In the genomic region with DNA sequence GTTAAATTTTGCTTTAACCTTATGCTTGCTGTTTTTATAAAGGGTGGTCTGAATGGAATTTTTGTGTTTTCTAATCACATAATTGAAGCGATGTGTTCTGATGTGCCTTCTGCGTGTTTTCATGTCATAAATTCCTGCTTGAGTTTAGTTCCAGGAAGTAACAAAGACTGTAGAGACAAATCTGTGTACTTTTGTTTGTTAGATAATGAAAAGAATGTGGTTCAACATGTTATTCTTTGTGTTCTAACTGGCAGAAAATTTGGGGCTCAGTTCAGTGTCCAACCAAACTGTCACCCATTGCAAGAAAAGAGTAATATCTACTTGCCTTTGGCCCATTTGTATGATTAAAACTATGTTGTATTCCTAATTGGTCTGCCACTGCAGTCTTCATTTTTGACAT, we compare ENCODE assay signal across 27 cellular contexts.
DNase-seq lines count a peak whose midpoint lies in the region; ATAC-seq, FAIRE-seq and TF ChIP-seq lines count a peak whose summit lies in the region.
"Had no signal": no experiment of that assay in that cellular context is flagged by ENCODE, and none has a peak within 500 bp of the region (broad histone marks: within the 10 kb centered on the region; RNA-seq: fewer than 3 reads in every experiment).

No MANE protein-coding gene starts in this region.

- H3K4me3 Mint-ChIP-seq in natural killer cell, result peak overlapping the region; percentile 1
- H3K4me3 Mint-ChIP-seq: activated CD4-positive, alpha-beta T cell treated with anti-CD3 and anti-CD28 coated beads, Interleukin-2, amount 10 ng/mL, durations not matched to agents 7 days and 5 days; activated CD8-positive, alpha-beta memory T cell treated with anti-CD3 and anti-CD28 coated beads, Interleukin-2, amount 10 ng/mL, durations not matched to agents 7 days and 5 days; activated naive CD4-positive, alpha-beta T cell treated with anti-CD3 and anti-CD28 coated beads, Interleukin-2, amount 10 ng/mL, durations not matched to agents 7 days and 5 days; activated T-cell treated with anti-CD3 and anti-CD28 coated beads, Interleukin-2, amount 50 U/mL, for 72 hours had no signal

- DNase-seq in SIG-M5 treated with dmso at 0.1 percent for 504 hours (lab: John Stamatoyannopoulos, UW; ENCODE audit: unreplicated experiment) (peak; percentile 27), SIG-M5 (lab: John Stamatoyannopoulos, UW) (no peak), bronchial epithelial cell (ENCODE audit: low read depth) (peak; percentile 11), natural killer cell (no peak), HCEC 1CT (no peak), COR-L47 (lab: John Stamatoyannopoulos, UW) (no peak), GM19238 (ENCODE audit: insufficient read length, low spot score) (no peak), NCI-H1417 treated with DMSO at 0.1 percent for 48 hours (lab: John Stamatoyannopoulos, UW) (no peak)
- DNase-seq: 8988T; activated CD4-positive, alpha-beta T cell treated with anti-CD3 and anti-CD28 coated beads, Interleukin-2, amount 10 ng/mL, durations not matched to agents 7 days and 5 days; activated CD8-positive, alpha-beta memory T cell treated with anti-CD3 and anti-CD28 coated beads, Interleukin-2, amount 10 ng/mL, durations not matched to agents 7 days and 5 days; activated naive CD4-positive, alpha-beta T cell treated with anti-CD3 and anti-CD28 coated beads, Interleukin-2, amount 10 ng/mL, durations not matched to agents 7 days and 5 days; activated T-cell treated with anti-CD3 and anti-CD28 coated beads, Interleukin-2, amount 50 U/mL, for 72 hours; amygdala; cortex of kidney; DND-41; glutamatergic neuron; kidney glomerular epithelial cell; NCI-H1092; NCI-H1930; NCI-H526; SK-N-SH; stimulated activated CD4-positive, alpha-beta T cell treated with anti-CD3 and anti-CD28 coated beads, Interleukin-4, amount 100 ng/mL, for 24 hours; stimulated activated naive CD4-positive, alpha-beta T cell treated with Interleukin-2 at 50 U/mL for 16 hours; thyroid gland had no signal

- peaks cover 0 to 8% of the 10 kb centered on the region in 2 donors for H3K4me1 Mint-ChIP-seq in natural killer cell
- H3K4me1 Mint-ChIP-seq: activated naive CD4-positive, alpha-beta T cell treated with anti-CD3 and anti-CD28 coated beads, Interleukin-2, amount 10 ng/mL, durations not matched to agents 7 days and 5 days had no signal

- H3K27me3 Mint-ChIP-seq in natural killer cell (ENCODE audit: low read depth in 2 of 2), result no peaks in the 10 kb centered on the region
- H3K27me3 Mint-ChIP-seq: activated naive CD4-positive, alpha-beta T cell treated with anti-CD3 and anti-CD28 coated beads, Interleukin-2, amount 10 ng/mL, durations not matched to agents 7 days and 5 days had no signal

- H3K9me3 Mint-ChIP-seq in natural killer cell, result peaks cover 5 to 8% of the 10 kb centered on the region in 2 donors
- H3K9me3 Mint-ChIP-seq: activated CD4-positive, alpha-beta T cell treated with anti-CD3 and anti-CD28 coated beads, Interleukin-2, amount 10 ng/mL, durations not matched to agents 7 days and 5 days had no signal

- FAIRE-seq in bronchial epithelial cell (lab: Jason Lieb, UNC), result no peak

- no peaks in the 10 kb centered on the region for H3K36me3 Mint-ChIP-seq in natural killer cell
- H3K36me3 Mint-ChIP-seq: activated CD8-positive, alpha-beta memory T cell treated with anti-CD3 and anti-CD28 coated beads, Interleukin-2, amount 10 ng/mL, durations not matched to agents 7 days and 5 days; activated naive CD4-positive, alpha-beta T cell treated with anti-CD3 and anti-CD28 coated beads, Interleukin-2, amount 10 ng/mL, durations not matched to agents 7 days and 5 days had no signal

- intact Hi-C loops in natural killer cell (cut with micrococcal nuclease), result no loop called here

- no peaks in the 10 kb centered on the region for H3K36me3 ChIP-seq in bronchial epithelial cell (ENCODE audit: control insufficient read depth, insufficient read depth, low read length)
- H3K36me3 ChIP-seq: cardiac muscle cell, thyroid gland had no signal

- no peak for ATAC-seq in natural killer cell

- no peak overlapping the region for H3K4me3 ChIP-seq in bronchial epithelial cell (ENCODE audit: low read depth, low read length)
- H3K4me3 ChIP-seq: cardiac muscle cell, lung, thyroid gland had no signal

- H3K27me3 ChIP-seq in bronchial epithelial cell (ENCODE audit: control insufficient read depth, insufficient read depth, low read length), result no peaks in the 10 kb centered on the region
- H3K27me3 ChIP-seq: cardiac muscle cell, thyroid gland had no signal

- peak overlapping the region; percentile 27 to 41 for H3K27ac Mint-ChIP-seq in natural killer cell
- H3K27ac Mint-ChIP-seq: activated CD4-positive, alpha-beta T cell treated with anti-CD3 and anti-CD28 coated beads, Interleukin-2, amount 10 ng/mL, durations not matched to agents 7 days and 5 days; activated CD8-positive, alpha-beta memory T cell treated with anti-CD3 and anti-CD28 coated beads, Interleukin-2, amount 10 ng/mL, durations not matched to agents 7 days and 5 days; activated naive CD4-positive, alpha-beta T cell treated with anti-CD3 and anti-CD28 coated beads, Interleukin-2, amount 10 ng/mL, durations not matched to agents 7 days and 5 days; activated T-cell treated with anti-CD3 and anti-CD28 coated beads, Interleukin-2, amount 50 U/mL, for 72 hours had no signal

- TF ChIP-seq CTCF in bronchial epithelial cell (IDR thresholded peaks at IDR 0.05; ENCODE audit: insufficient read depth, low read length, severe bottlenecking), result no peak
- no peak for TF ChIP-seq CTCF in natural killer cell (IDR thresholded peaks at IDR 0.05)

Comparison
In these comparisons a context has a peak if more than half of its experiments do, and no peak if none do; other contexts are left out.
1. DNase-seq: peak in SIG-M5 treated with dmso at 0.1 percent for 504 hours (single experiment) and bronchial epithelial cell (single experiment); none in SIG-M5 (single experiment), natural killer cell (single experiment), HCEC 1CT (single experiment), COR-L47 (single experiment), GM19238 (single experiment) and NCI-H1417 treated with DMSO at 0.1 percent for 48 hours (single experiment).